In genomic region chr10:44419790-44420549, GRCh38 we compare ENCODE assay signal across 21 cellular contexts. TPM values are rescaled to one million over a fixed set of nuclear protein-coding genes. Genes with fewer than 3 reads are reported as not detected.
"Had no signal": no experiment of that assay in that cellular context is flagged by ENCODE, and none has a peak within 500 bp of the region (broad histone marks: within the 10 kb centered on the region; RNA-seq: fewer than 3 reads in every experiment).

No MANE protein-coding gene starts in this region.

- H3K9me3 ChIP-seq: gastrocnemius medialis, left lung, lower lobe of right lung, prostate gland, right lobe of liver, tibial artery had no signal

- H3K4me2 ChIP-seq: neural progenitor cell had no signal

- H3K4me3 ChIP-seq: dorsolateral prefrontal cortex, gastrocnemius medialis, left lung, lower lobe of right lung, neural progenitor cell, prostate gland, right lobe of liver, spleen, tibial artery had no signal

- H3K27ac ChIP-seq: dorsolateral prefrontal cortex, gastrocnemius medialis, left lung, lower lobe of right lung, neural progenitor cell, parathyroid adenoma, prostate gland, right lobe of liver, spleen, tibial artery had no signal

- H3K36me3 ChIP-seq: gastrocnemius medialis, left lung, lower lobe of right lung, neural progenitor cell, prostate gland, right lobe of liver, spleen, tibial artery had no signal

- H3K9ac ChIP-seq: neural progenitor cell, parathyroid adenoma had no signal

- H3K27me3 ChIP-seq: gastrocnemius medialis, left lung, neural progenitor cell, right lobe of liver, tibial artery had no signal

- DNase-seq: cortex of kidney; effector CD8-positive, alpha-beta T cell; gastrocnemius medialis; glutamatergic neuron; lower lobe of right lung; natural killer cell; nucleus accumbens; stimulated activated CD4-positive, alpha-beta T cell treated with anti-CD3 and anti-CD28 coated beads, Interleukin-15, amount 100 ng/mL, for 24 hours; stimulated activated CD4-positive, alpha-beta T cell treated with anti-CD3 and anti-CD28 coated beads, Interleukin-1b, Interleukin-23, amount 100 ng/mL, for 48 hours; stimulated activated CD4-positive, alpha-beta T cell treated with anti-CD3 and anti-CD28 coated beads, Interleukin-4, amount 100 ng/mL, for 24 hours; tibial artery had no signal

- H3K4me1 ChIP-seq: left lung, lower lobe of right lung, neural progenitor cell, parathyroid adenoma, prostate gland, right lobe of liver, spleen had no signal

- ATAC-seq: esophagus mucosa; gastrocnemius medialis; left lung; lower lobe of right lung; natural killer cell; right lobe of liver; stimulated activated memory B cell treated with anti-CD40 and anti-IgM and Interleukin-4, amounts not matched to agents 10 μg/mL and 1 μg/mL and 100 μg/mL, for 72 hours had no signal

RNA-seq across cellular contexts. Expression of gene CXCL12, which starts 35.1 kb away (rescaled TPM):
- total RNA-seq: natural killer cell had no signal
- polyA plus RNA-seq: keratinocyte had no signal
